1 cellular context compared by ENCODE assay signal in the genomic region with DNA sequence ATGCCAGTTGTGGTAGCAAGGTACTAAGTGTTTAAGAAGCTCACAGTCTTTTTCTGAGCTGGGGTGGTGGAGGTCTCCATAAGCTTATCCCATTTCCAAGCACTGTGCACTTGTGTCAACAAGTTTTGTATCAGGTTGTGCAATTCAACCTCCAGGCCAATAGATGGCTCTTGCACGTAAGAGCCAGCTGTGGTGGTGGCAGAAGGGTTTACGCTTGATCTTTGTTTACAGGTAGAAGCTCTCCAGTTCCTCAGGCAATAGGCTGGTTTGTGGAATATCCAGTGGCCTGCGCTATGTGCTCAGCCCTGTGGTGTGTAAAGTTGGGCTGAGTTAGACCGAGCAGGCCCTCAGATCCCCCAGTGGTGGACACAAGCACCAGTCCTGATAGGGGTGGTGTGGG.
TF ChIP-seq lines count a peak whose summit lies in the region.

No MANE protein-coding gene starts in this region.

TF ChIP-seq in GM23338, 12 proteins besides CTCF, POLR2A, EP300 and RAD21 (continued from another document):
- TF ChIP-seq, protein P1, sequence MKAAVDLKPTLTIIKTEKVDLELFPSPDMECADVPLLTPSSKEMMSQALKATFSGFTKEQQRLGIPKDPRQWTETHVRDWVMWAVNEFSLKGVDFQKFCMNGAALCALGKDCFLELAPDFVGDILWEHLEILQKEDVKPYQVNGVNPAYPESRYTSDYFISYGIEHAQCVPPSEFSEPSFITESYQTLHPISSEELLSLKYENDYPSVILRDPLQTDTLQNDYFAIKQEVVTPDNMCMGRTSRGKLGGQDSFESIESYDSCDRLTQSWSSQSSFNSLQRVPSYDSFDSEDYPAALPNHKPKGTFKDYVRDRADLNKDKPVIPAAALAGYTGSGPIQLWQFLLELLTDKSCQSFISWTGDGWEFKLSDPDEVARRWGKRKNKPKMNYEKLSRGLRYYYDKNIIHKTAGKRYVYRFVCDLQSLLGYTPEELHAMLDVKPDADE (IDR thresholded peaks at IDR 0.05), result no peak
- no peak for TF ChIP-seq STAT1 (IDR thresholded peaks at IDR 0.05; ENCODE audit: unreplicated experiment)
- TF ChIP-seq EZH2phosphoT487 (IDR thresholded peaks at IDR 0.05; ENCODE audit: unreplicated experiment), result no peak
- no peak for TF ChIP-seq NANOG (IDR thresholded peaks at IDR 0.05; ENCODE audit: borderline replicate concordance)
- no peak for TF ChIP-seq ZNF331 (CRISPR knock-in tag; IDR thresholded peaks at IDR 0.05; ENCODE audit: low read depth)
- TF ChIP-seq JUNB (IDR thresholded peaks at IDR 0.05; ENCODE audit: unreplicated experiment), result no peak
- TF ChIP-seq, protein P2, sequence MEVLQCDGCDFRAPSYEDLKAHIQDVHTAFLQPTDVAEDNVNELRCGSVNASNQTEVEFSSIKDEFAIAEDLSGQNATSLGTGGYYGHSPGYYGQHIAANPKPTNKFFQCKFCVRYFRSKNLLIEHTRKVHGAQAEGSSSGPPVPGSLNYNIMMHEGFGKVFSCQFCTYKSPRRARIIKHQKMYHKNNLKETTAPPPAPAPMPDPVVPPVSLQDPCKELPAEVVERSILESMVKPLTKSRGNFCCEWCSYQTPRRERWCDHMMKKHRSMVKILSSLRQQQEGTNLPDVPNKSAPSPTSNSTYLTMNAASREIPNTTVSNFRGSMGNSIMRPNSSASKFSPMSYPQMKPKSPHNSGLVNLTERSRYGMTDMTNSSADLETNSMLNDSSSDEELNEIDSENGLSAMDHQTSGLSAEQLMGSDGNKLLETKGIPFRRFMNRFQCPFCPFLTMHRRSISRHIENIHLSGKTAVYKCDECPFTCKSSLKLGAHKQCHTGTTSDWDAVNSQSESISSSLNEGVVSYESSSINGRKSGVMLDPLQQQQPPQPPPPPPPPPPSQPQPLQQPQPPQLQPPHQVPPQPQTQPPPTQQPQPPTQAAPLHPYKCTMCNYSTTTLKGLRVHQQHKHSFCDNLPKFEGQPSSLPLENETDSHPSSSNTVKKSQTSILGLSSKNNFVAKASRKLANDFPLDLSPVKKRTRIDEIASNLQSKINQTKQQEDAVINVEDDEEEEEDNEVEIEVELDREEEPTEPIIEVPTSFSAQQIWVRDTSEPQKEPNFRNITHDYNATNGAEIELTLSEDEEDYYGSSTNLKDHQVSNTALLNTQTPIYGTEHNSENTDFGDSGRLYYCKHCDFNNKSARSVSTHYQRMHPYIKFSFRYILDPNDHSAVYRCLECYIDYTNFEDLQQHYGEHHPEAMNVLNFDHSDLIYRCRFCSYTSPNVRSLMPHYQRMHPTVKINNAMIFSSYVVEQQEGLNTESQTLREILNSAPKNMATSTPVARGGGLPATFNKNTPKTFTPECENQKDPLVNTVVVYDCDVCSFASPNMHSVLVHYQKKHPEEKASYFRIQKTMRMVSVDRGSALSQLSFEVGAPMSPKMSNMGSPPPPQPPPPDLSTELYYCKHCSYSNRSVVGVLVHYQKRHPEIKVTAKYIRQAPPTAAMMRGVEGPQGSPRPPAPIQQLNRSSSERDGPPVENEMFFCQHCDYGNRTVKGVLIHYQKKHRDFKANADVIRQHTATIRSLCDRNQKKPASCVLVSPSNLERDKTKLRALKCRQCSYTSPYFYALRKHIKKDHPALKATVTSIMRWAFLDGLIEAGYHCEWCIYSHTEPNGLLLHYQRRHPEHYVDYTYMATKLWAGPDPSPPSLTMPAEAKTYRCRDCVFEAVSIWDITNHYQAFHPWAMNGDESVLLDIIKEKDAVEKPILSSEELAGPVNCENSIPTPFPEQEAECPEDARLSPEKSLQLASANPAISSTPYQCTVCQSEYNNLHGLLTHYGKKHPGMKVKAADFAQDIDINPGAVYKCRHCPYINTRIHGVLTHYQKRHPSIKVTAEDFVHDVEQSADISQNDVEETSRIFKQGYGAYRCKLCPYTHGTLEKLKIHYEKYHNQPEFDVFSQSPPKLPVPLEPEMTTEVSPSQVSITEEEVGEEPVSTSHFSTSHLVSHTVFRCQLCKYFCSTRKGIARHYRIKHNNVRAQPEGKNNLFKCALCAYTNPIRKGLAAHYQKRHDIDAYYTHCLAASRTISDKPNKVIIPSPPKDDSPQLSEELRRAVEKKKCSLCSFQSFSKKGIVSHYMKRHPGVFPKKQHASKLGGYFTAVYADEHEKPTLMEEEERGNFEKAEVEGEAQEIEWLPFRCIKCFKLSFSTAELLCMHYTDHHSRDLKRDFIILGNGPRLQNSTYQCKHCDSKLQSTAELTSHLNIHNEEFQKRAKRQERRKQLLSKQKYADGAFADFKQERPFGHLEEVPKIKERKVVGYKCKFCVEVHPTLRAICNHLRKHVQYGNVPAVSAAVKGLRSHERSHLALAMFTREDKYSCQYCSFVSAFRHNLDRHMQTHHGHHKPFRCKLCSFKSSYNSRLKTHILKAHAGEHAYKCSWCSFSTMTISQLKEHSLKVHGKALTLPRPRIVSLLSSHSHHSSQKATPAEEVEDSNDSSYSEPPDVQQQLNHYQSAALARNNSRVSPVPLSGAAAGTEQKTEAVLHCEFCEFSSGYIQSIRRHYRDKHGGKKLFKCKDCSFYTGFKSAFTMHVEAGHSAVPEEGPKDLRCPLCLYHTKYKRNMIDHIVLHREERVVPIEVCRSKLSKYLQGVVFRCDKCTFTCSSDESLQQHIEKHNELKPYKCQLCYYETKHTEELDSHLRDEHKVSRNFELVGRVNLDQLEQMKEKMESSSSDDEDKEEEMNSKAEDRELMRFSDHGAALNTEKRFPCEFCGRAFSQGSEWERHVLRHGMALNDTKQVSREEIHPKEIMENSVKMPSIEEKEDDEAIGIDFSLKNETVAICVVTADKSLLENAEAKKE (CRISPR knock-in tag; IDR thresholded peaks at IDR 0.05), result no peak
